ENCODE assay signal across 28 cellular contexts in the genomic region with DNA sequence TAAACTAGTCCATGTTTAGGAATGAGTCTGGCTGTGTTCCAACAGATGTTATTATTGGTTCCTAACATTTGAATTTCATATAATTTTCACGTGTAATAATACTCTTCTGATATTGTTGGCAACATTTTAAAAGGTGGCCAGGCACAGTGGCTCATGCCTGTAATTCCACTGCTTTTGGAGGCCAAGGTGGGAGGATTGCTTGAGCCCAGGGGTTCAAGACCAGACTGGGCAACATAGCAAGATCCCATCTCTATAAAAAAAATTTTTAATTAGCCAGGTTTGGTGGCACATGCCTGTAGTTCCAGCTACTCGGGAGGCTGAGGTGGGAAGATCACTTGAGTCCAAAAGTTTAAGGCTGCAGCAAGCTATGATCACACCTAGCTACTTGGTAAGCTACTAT.
A peak's percentile ranks its signal among the peaks of the same experiment; 100 is the strongest.
DNase-seq lines count a peak whose midpoint lies in the region; ATAC-seq, FAIRE-seq and TF ChIP-seq lines count a peak whose summit lies in the region.
"Had no signal": no experiment of that assay in that cellular context is flagged by ENCODE, and none has a peak within 500 bp of the region (broad histone marks: within the 10 kb centered on the region; RNA-seq: fewer than 3 reads in every experiment).

No MANE protein-coding gene starts in this region.

- no TSS peak for BruUV-seq in HepG2 (replicated peaks; lab: Mats Ljungman, UMichigan)
- BruUV-seq in K562 (replicated peaks; lab: Mats Ljungman, UMichigan), result no TSS peak

- ATAC-seq in HepG2, result no peak
- ATAC-seq in right lobe of liver, result no peak
- no peak for ATAC-seq in K562
- ATAC-seq in thoracic aorta (ENCODE audit: insufficient number of reproducible peaks, low FRiP score, low read depth), result no peak
- ATAC-seq: A549, HCT116 had no signal

- no peak for TF ChIP-seq RAD21 in HepG2 (CRISPR knock-in tag; IDR thresholded peaks at IDR 0.05)
- no peak for TF ChIP-seq RAD21 in K562 (CRISPR knock-in tag; conservative IDR thresholded peaks at IDR 0.05 in 1 of 2, IDR thresholded peaks at IDR 0.05 in 1 of 2)

- H3K27me3 ChIP-seq in HepG2 (ENCODE audit: control insufficient read depth in 1 of 2, insufficient read depth in 2 of 2, low read length in 2 of 2) (no peaks in the 10 kb centered on the region), right lobe of liver (no peaks in the 10 kb centered on the region), OCI-LY1 (ENCODE audit: insufficient read depth, low read length) (no peaks in the 10 kb centered on the region), K562 (ENCODE audit: control insufficient read depth in 2 of 2, insufficient read depth in 2 of 2, low read length in 2 of 2) (no peaks in the 10 kb centered on the region), thoracic aorta (replicated peaks; ENCODE audit: insufficient read depth) (no peaks in the 10 kb centered on the region), HAP-1 (ENCODE audit: low read depth) (no peaks in the 10 kb centered on the region)
- H3K27me3 ChIP-seq: BE2C; BLaER1 treated with 17β-estradiol and CSF1 and Interleukin-3, amounts not matched to agents 10 nM and 100 nM had no signal

- intact Hi-C loops in HepG2 (cut with micrococcal nuclease; ENCODE audit: unreplicated experiment), result no loop called here
- intact Hi-C loops in right lobe of liver (cut with DNase I), result no loop called here
- intact Hi-C loops in K562 (cut with micrococcal nuclease), result no loop called here

- no peaks in the 10 kb centered on the region for H3F3A ChIP-seq in OCI-LY1 (ENCODE audit: insufficient read depth, low read length)

- DNase-seq in HepG2 (ENCODE audit: low spot score) (no peak), right lobe of liver (no peak), K562 (ENCODE audit: extremely low read depth in 1 of 4, low spot score in 3 of 4) (no peak), thoracic aorta (ENCODE audit: low spot score) (no peak), HAP-1 (ENCODE audit: low spot score in 2 of 2) (no peak), NCI-H345 treated with DMSO at 0.1 percent for 48 hours (lab: John Stamatoyannopoulos, UW; ENCODE audit: unreplicated experiment) (no peak)
- DNase-seq in effector CD8-positive, alpha-beta T cell (lab: John Stamatoyannopoulos, UW), result no peak
- DNase-seq: 8988T; ACHN; AML-193; BE2C; CD4-positive, alpha-beta T cell; CD8-positive, alpha-beta memory T cell; DMS 273 treated with DMSO at 0.1 percent for 48 hours; DMS53; DMS79 treated with DMSO at 0.1 percent for 48 hours; GM23248; H7; HFFc6 had no signal

- H3K4me3 ChIP-seq in HepG2 (replicated peaks in 1 of 3; ENCODE audit: insufficient read depth in 1 of 3, low read depth in 2 of 3, low read length in 3 of 3), result no peak overlapping the region
- no peak overlapping the region for H3K4me3 ChIP-seq in right lobe of liver
- H3K4me3 ChIP-seq in OCI-LY1 (ENCODE audit: low read depth, low read length, poor library complexity, severe bottlenecking), result no peak overlapping the region
- no peak overlapping the region for H3K4me3 ChIP-seq in K562
- H3K4me3 ChIP-seq in thoracic aorta, result peak overlapping the region; percentile 15
- H3K4me3 ChIP-seq in HAP-1, result no peak overlapping the region
- H3K4me3 ChIP-seq: A549; BLaER1 treated with 17β-estradiol and CSF1 and Interleukin-3, amounts not matched to agents 10 nM and 100 nM; GM23248 had no signal

- H3K9me2 ChIP-seq in OCI-LY1 (ENCODE audit: low read depth, low read length), result no peaks in the 10 kb centered on the region

- TF ChIP-seq CTCF in HepG2 (CRISPR knock-in tag; IDR thresholded peaks at IDR 0.05), result no peak
- no peak for TF ChIP-seq CTCF in right lobe of liver (IDR thresholded peaks at IDR 0.05)
- TF ChIP-seq CTCF in OCI-LY1 (IDR thresholded peaks at IDR 0.05; ENCODE audit: low read length), result no peak
- TF ChIP-seq CTCF in K562 (IDR thresholded peaks at IDR 0.05 in 2 of 3, conservative IDR thresholded peaks at IDR 0.05 in 1 of 3; ENCODE audit: insufficient read depth in 2 of 3, low read depth in 1 of 3, low read length in 3 of 3), result no peak
- no peak for TF ChIP-seq CTCF in thoracic aorta (IDR thresholded peaks at IDR 0.05)

- H3K9ac ChIP-seq in HepG2 (ENCODE audit: insufficient read depth, low read depth, low read length) (no peak overlapping the region), OCI-LY1 (ENCODE audit: low read length) (no peak overlapping the region), K562 (ENCODE audit: insufficient read depth in 1 of 2, low read depth in 2 of 2, low read length in 2 of 2) (no peak overlapping the region)
- H3K9ac ChIP-seq: BLaER1 treated with 17β-estradiol and CSF1 and Interleukin-3, amounts not matched to agents 10 nM and 100 nM; GM23248 had no signal

- H3K36me3 ChIP-seq in HepG2 (replicated peaks in 1 of 2; ENCODE audit: control insufficient read depth in 1 of 2, insufficient read depth in 2 of 2, low read length in 2 of 2) (peaks cover 9 to 43% of the 10 kb centered on the region in 2 experiments; a peak in 4 of 5 replicates), right lobe of liver (no peaks in the 10 kb centered on the region), OCI-LY1 (ENCODE audit: insufficient read depth, low read length) (peaks cover 18% of the 10 kb centered on the region), K562 (ENCODE audit: control insufficient read depth, insufficient read depth, low read length) (peaks cover 48% of the 10 kb centered on the region), thoracic aorta (no peaks in the 10 kb centered on the region), HAP-1 (replicated peaks) (peaks cover 8% of the 10 kb centered on the region)

- 97% methylated on average over 2 of the region's 2 CpGs for WGBS in HepG2 (ENCODE audit: low lambda C conversion rate)
- WGBS in right lobe of liver (ENCODE audit: insufficient coverage, low coverage, low lambda C conversion rate, missing lambda C conversion rate), result 90% methylated on average over 2 of the region's 2 CpGs
- WGBS in K562 (ENCODE audit: insufficient coverage, low coverage, missing lambda C conversion rate), result 54% methylated on average over 2 of the region's 2 CpGs

- CTCF ChIA-PET in HepG2 (lab: Yijun Ruan, JAX; ENCODE audit: low intra/inter-chr PET ratio, low total read pairs) (no interaction called here), K562 (lab: Yijun Ruan, JAX; ENCODE audit: low intra/inter-chr PET ratio) (no interaction called here)

- POLR2A ChIA-PET in HepG2 (lab: Yijun Ruan, JAX) (no interaction called here), K562 (lab: Yijun Ruan, JAX) (no interaction called here)

- in situ Hi-C loops in HepG2 (cut with HindIII; ENCODE audit: extremely low pct_ligation_motif_present, low pct_unique_long_range_greater_than_20kb), result no loop called here
- in situ Hi-C loops in K562 (cut with MboI), result no loop called here
- in situ Hi-C loops in HAP-1 (cut with MboI; ENCODE audit: low sequenced_read_pairs), result no loop called here

- no peaks in the 10 kb centered on the region for H4K20me1 ChIP-seq in HepG2 (ENCODE audit: insufficient read depth, low read length)
- no peaks in the 10 kb centered on the region for H4K20me1 ChIP-seq in OCI-LY1 (ENCODE audit: insufficient read depth, low read length)
- no peaks in the 10 kb centered on the region for H4K20me1 ChIP-seq in K562 (replicated peaks; ENCODE audit: control insufficient read depth, insufficient read depth, low read length)

- H3K4me1 ChIP-seq in HepG2 (ENCODE audit: insufficient read depth, low read length), result no peaks in the 10 kb centered on the region
- H3K4me1 ChIP-seq in right lobe of liver, result no peaks in the 10 kb centered on the region
- peaks cover 16% of the 10 kb centered on the region for H3K4me1 ChIP-seq in OCI-LY1 (ENCODE audit: insufficient read depth, low read length, severe bottlenecking)
- no peaks in the 10 kb centered on the region for H3K4me1 ChIP-seq in K562 (replicated peaks in 1 of 2; ENCODE audit: control insufficient read depth in 2 of 2, insufficient read depth in 2 of 2, low read length in 2 of 2)
- H3K4me1 ChIP-seq in thoracic aorta (ENCODE audit: control insufficient read depth in 1 of 2, low read depth in 2 of 2), result peaks cover 12 to 30% of the 10 kb centered on the region in 2 donors
- H3K4me1 ChIP-seq in HAP-1, result no peaks in the 10 kb centered on the region
- H3K4me1 ChIP-seq: BE2C had no signal

- no peak overlapping the region for H3K4me2 ChIP-seq in HepG2 (ENCODE audit: low read depth, low read length)
- H3K4me2 ChIP-seq in OCI-LY1 (ENCODE audit: low read length), result no peak overlapping the region
- no peak overlapping the region for H3K4me2 ChIP-seq in K562 (ENCODE audit: insufficient read depth, low read length)
- H3K4me2 ChIP-seq: A549; BLaER1 treated with 17β-estradiol and CSF1 and Interleukin-3, amounts not matched to agents 10 nM and 100 nM had no signal

- FAIRE-seq in HepG2 (lab: Jason Lieb, UNC) (no peak), K562 (lab: Jason Lieb, UNC) (no peak)
- FAIRE-seq: A549, D721Med, G401.6, GM12892, GM19239, H1 had no signal

- H2AFZ ChIP-seq in HepG2 (ENCODE audit: low read length), result no peak overlapping the region
- no peak overlapping the region for H2AFZ ChIP-seq in OCI-LY1 (ENCODE audit: low read length)
- no peak overlapping the region for H2AFZ ChIP-seq in K562 (ENCODE audit: low read depth, low read length)
- H2AFZ ChIP-seq: GM23248 had no signal

- TF ChIP-seq EP300 in HepG2 (IDR thresholded peaks at IDR 0.05; ENCODE audit: low read depth in 2 of 2, low read length in 2 of 2) (no peak), HepG2 (CRISPR knock-in tag; IDR thresholded peaks at IDR 0.05; ENCODE audit: borderline replicate concordance) (no peak), K562 (IDR thresholded peaks at IDR 0.05; ENCODE audit: low read length) (no peak)

- no peaks in the 10 kb centered on the region for H3K9me1 ChIP-seq in K562 (ENCODE audit: control insufficient read depth, insufficient read depth, low read length)

- H3K79me2 ChIP-seq in HepG2 (ENCODE audit: insufficient read depth, low read length) (no peaks in the 10 kb centered on the region), OCI-LY1 (ENCODE audit: insufficient read depth, low read length) (no peaks in the 10 kb centered on the region), K562 (ENCODE audit: control insufficient read depth, insufficient read depth, low read length) (no peaks in the 10 kb centered on the region)

- H3K9me3 ChIP-seq in HepG2 (ENCODE audit: low read length), result no peaks in the 10 kb centered on the region
- H3K9me3 ChIP-seq in right lobe of liver, result no peaks in the 10 kb centered on the region
- H3K9me3 ChIP-seq in OCI-LY1 (ENCODE audit: low read length), result no peaks in the 10 kb centered on the region
- no peaks in the 10 kb centered on the region for H3K9me3 ChIP-seq in K562 (replicated peaks; ENCODE audit: control insufficient read depth, insufficient read depth, low read depth, low read length)
- H3K9me3 ChIP-seq in thoracic aorta, result no peaks in the 10 kb centered on the region
- no peaks in the 10 kb centered on the region for H3K9me3 ChIP-seq in HAP-1
- H3K9me3 ChIP-seq: A549; BE2C; BLaER1 treated with 17β-estradiol and CSF1 and Interleukin-3, amounts not matched to agents 10 nM and 100 nM had no signal

- TF ChIP-seq POLR2A in HepG2 (IDR thresholded peaks at IDR 0.05; ENCODE audit: insufficient read depth in 1 of 2, low read depth in 2 of 2, low read length in 2 of 2), result no peak
- no peak for TF ChIP-seq POLR2A in right lobe of liver (IDR thresholded peaks at IDR 0.05)
- no peak for TF ChIP-seq POLR2A in K562 (conservative IDR thresholded peaks at IDR 0.05)

- H3K27ac ChIP-seq in HepG2 (ENCODE audit: extremely low read length, insufficient read depth, low read length) (no peak overlapping the region), right lobe of liver (no peak overlapping the region), OCI-LY1 (ENCODE audit: low read depth, low read length, poor library complexity, severe bottlenecking) (peak overlapping the region; percentile 81), K562 (ENCODE audit: extremely low read depth, low read depth, low read length) (no peak overlapping the region), thoracic aorta (peak overlapping the region; percentile 15 to 36)
- H3K27ac ChIP-seq: A549; BLaER1 treated with 17β-estradiol and CSF1 and Interleukin-3, amounts not matched to agents 10 nM and 100 nM; GM23248 had no signal

Comparison
In these comparisons a context has a peak if more than half of its experiments do, and no peak if none do; other contexts are left out.
1. H3K27ac ChIP-seq: peak in OCI-LY1 (single experiment) and thoracic aorta (2 of 2); none in HepG2 (single experiment), right lobe of liver (0 of 3) and K562 (single experiment).
2. Of the 241 proteins assayed by ChIP-seq in both HepG2 and K562: peak only in HepG2: none; only in K562: none; in both: ZNF121; in neither: 240.